23 cellular contexts compared by ENCODE assay signal in genomic region chr12:25854991-25855390, GRCh38.
DNase-seq lines count a peak whose midpoint lies in the region; ATAC-seq, FAIRE-seq and TF ChIP-seq lines count a peak whose summit lies in the region.
"Had no signal": no experiment of that assay in that cellular context is flagged by ENCODE, and none has a peak within 500 bp of the region (broad histone marks: within the 10 kb centered on the region; RNA-seq: fewer than 3 reads in every experiment).

No MANE protein-coding gene starts in this region.

- no peaks in the 10 kb centered on the region for H3K27me3 ChIP-seq in bronchial epithelial cell (ENCODE audit: control insufficient read depth, insufficient read depth, low read length)
- H3K27me3 ChIP-seq in keratinocyte (ENCODE audit: control insufficient read depth, extremely low read depth, insufficient read depth, low read length) = no peaks in the 10 kb centered on the region
- H3K27me3 ChIP-seq in left lung = no peaks in the 10 kb centered on the region
- H3K27me3 ChIP-seq: BE2C, BLaER1 had no signal

- no peaks in the 10 kb centered on the region for H3K79me2 ChIP-seq in keratinocyte (ENCODE audit: control insufficient read depth, insufficient read depth, low read length)

- DNase-seq in bronchial epithelial cell (ENCODE audit: low read depth) = peak; percentile 59
- peak; percentile 69 for DNase-seq in epithelial cell of esophagus (ENCODE audit: low read depth)
- DNase-seq in keratinocyte (ENCODE audit: low read depth, low spot score) = no peak
- no peak for DNase-seq in left lung
- DNase-seq in NCI-H2107 (lab: John Stamatoyannopoulos, UW) = no peak
- DNase-seq: 8988T; ACHN; BE2C; C1 segment of cervical spinal cord; Caco-2; Calu3; CD4-positive, alpha-beta T cell; CD8-positive, alpha-beta T cell; DMS79 treated with DMSO at 0.1 percent for 48 hours; GF-D8 had no signal

- no peak for FAIRE-seq in bronchial epithelial cell (lab: Jason Lieb, UNC)
- peak; percentile 26 for FAIRE-seq in keratinocyte (lab: Jason Lieb, UNC)
- FAIRE-seq: A204.1, D721Med, G401.6, GM12891, GM19239 had no signal

- H3K4me1 ChIP-seq in keratinocyte (ENCODE audit: control insufficient read depth, extremely low read depth, insufficient read depth, low read length) = peaks cover 5% of the 10 kb centered on the region
- no peaks in the 10 kb centered on the region for H3K4me1 ChIP-seq in left lung
- H3K4me1 ChIP-seq: BE2C had no signal

- ATAC-seq in left lung = no peak
- ATAC-seq in HG03342 (IDR thresholded peaks at IDR 0.05; ENCODE audit: unreplicated experiment) = no peak
- ATAC-seq: CD8-positive, alpha-beta T cell had no signal

- H3K36me3 ChIP-seq in bronchial epithelial cell (ENCODE audit: control insufficient read depth, insufficient read depth, low read length) (no peaks in the 10 kb centered on the region), keratinocyte (ENCODE audit: control insufficient read depth in 2 of 2, extremely low read depth in 1 of 2, insufficient read depth in 2 of 2, low read length in 2 of 2) (no peaks in the 10 kb centered on the region), left lung (no peaks in the 10 kb centered on the region)
- H3K36me3 ChIP-seq: BE2C, BLaER1 had no signal

- dilution Hi-C loops in keratinocyte (cut with MboI; ENCODE audit: extremely low pct_ligation_motif_present, low sequenced_read_pairs) = no loop called here

- no peak overlapping the region for H3K9ac ChIP-seq in keratinocyte (ENCODE audit: control insufficient read depth, extremely low read depth, insufficient read depth, low read length)
- H3K9ac ChIP-seq: BLaER1 had no signal

- no peaks in the 10 kb centered on the region for H3K9me1 ChIP-seq in keratinocyte (ENCODE audit: control insufficient read depth, extremely low read depth, insufficient read depth, low read length)

- H2AFZ ChIP-seq in keratinocyte (ENCODE audit: control insufficient read depth, low read length) = no peak overlapping the region

- no peak overlapping the region for H3K4me3 ChIP-seq in bronchial epithelial cell (ENCODE audit: low read depth, low read length)
- H3K4me3 ChIP-seq in epithelial cell of esophagus (ENCODE audit: low read length) = no peak overlapping the region
- H3K4me3 ChIP-seq in keratinocyte (ENCODE audit: control insufficient read depth in 2 of 3, extremely low read depth in 1 of 3, insufficient read depth in 2 of 3, low read depth in 1 of 3, low read length in 3 of 3) = no peak overlapping the region
- H3K4me3 ChIP-seq in left lung = no peak overlapping the region
- H3K4me3 ChIP-seq: BLaER1 had no signal

- no peaks in the 10 kb centered on the region for H4K20me1 ChIP-seq in keratinocyte (ENCODE audit: control insufficient read depth, extremely low read depth, insufficient read depth, low read length)
- H4K20me1 ChIP-seq: BLaER1 had no signal

- H3K27ac ChIP-seq in C4-2B (0 out of 2 replicates have a peak overlapping the region, but pooled peaks have one; percentile 33), keratinocyte (ENCODE audit: control insufficient read depth, insufficient read depth, low read length) (no peak overlapping the region), left lung (no peak overlapping the region)
- H3K27ac ChIP-seq: BLaER1 had no signal

- H3K9me3 ChIP-seq in keratinocyte (ENCODE audit: control insufficient read depth, low read depth, low read length) = no peaks in the 10 kb centered on the region
- no peaks in the 10 kb centered on the region for H3K9me3 ChIP-seq in left lung
- H3K9me3 ChIP-seq: BE2C, BLaER1, Caco-2 had no signal

- intact Hi-C loops in left lung (cut with DNase I) = no loop called here

- H3K4me2 ChIP-seq in keratinocyte (ENCODE audit: control insufficient read depth, extremely low read depth, insufficient read depth, low read depth, low read length) = peak overlapping the region; percentile 16
- H3K4me2 ChIP-seq: BLaER1 had no signal

- TF ChIP-seq CTCF in C4-2B (conservative IDR thresholded peaks at IDR 0.05) (no peak), bronchial epithelial cell (IDR thresholded peaks at IDR 0.05; ENCODE audit: insufficient read depth, low read length, severe bottlenecking) (no peak), epithelial cell of esophagus (IDR thresholded peaks at IDR 0.05; ENCODE audit: insufficient read depth, low read depth, low read length, missing control alignments) (no peak), keratinocyte (optimal IDR thresholded peaks at IDR 0.05 in 1 of 3, IDR thresholded peaks at IDR 0.05 in 1 of 3, conservative IDR thresholded peaks at IDR 0.05 in 1 of 3; ENCODE audit: extremely low read depth in 1 of 3, insufficient read depth in 2 of 3, low read length in 3 of 3) (no peak), left lung (IDR thresholded peaks at IDR 0.05) (no peak)

Comparison
In these comparisons a context has a peak if more than half of its experiments do, and no peak if none do; other contexts are left out.
1. DNase-seq: peak in bronchial epithelial cell (single experiment) and epithelial cell of esophagus (single experiment); none in keratinocyte (single experiment), left lung (0 of 2) and NCI-H2107 (single experiment).